Comparison of ENCODE assay signal across 8 cellular contexts in the genomic region with DNA sequence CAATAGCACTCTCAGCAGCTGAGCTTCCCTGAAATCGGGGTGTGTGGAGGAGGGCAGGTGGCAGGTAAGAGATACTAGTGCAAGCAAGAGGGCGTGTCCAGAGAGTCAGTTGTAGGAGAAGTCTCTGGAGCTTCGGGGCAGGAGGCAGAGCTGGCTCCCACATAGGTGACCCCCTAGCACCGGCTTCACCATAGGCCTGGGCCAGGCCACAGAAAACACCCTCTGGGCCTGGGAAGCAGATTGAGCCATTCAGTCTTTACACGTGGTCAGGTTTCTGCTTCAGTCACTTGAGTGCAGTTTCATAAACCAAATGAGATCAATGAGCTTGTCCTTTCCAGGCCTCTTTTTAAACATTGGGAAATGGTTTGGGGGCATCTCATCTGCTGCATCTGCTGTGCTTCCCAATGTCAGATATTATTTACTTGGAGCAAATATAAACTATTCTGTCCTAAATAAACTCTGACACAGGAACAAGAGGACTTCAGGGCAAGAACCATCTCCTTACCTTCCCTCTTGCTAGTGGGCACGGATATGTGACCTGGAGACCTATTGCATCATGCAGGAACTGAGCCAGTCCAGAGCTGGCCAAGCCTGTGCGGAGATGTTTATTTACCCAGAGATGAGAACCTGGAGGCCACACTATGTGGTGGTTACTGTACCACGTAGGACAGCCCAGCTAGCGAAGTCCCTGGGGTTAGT. TPM values are rescaled to one million over a fixed set of nuclear protein-coding genes. Genes with fewer than 3 reads are reported as not detected.
A peak's percentile ranks its signal among the peaks of the same experiment; 100 is the strongest.
DNase-seq lines count a peak whose midpoint lies in the region; ATAC-seq and TF ChIP-seq lines count a peak whose summit lies in the region.

No MANE protein-coding gene starts in this region.

- H3F3A ChIP-seq in GM23248 (ENCODE audit: insufficient read depth) = peaks cover 52% of the 10 kb centered on the region
- no peaks in the 10 kb centered on the region for H3F3A ChIP-seq in PC-3 (ENCODE audit: low read length, unreplicated experiment)

- no peak for TF ChIP-seq CTCF in PC-3 (conservative IDR thresholded peaks at IDR 0.05; ENCODE audit: low read depth, low read length)
- TF ChIP-seq CTCF in choroid plexus epithelial cell (conservative IDR thresholded peaks at IDR 0.05; ENCODE audit: low read depth, low read length) = no peak
- no peak for TF ChIP-seq CTCF in endothelial cell (IDR thresholded peaks at IDR 0.05; ENCODE audit: unreplicated experiment)

- H3K27me3 Mint-ChIP-seq in naive B cell (no peaks in the 10 kb centered on the region), endothelial cell (ENCODE audit: unreplicated experiment) (peaks cover 6% of the 10 kb centered on the region)

- H3K4me2 ChIP-seq in GM23248 (ENCODE audit: unreplicated experiment) (peak overlapping the region; percentile 90), PC-3 (ENCODE audit: low read length) (no peak overlapping the region)

- H3K27me3 ChIP-seq in GM23248 (replicated peaks; ENCODE audit: insufficient read depth) (no peaks in the 10 kb centered on the region), PC-3 (ENCODE audit: low read length) (no peaks in the 10 kb centered on the region)

- H3K4me3 Mint-ChIP-seq in naive B cell (peak overlapping the region in 7 of 8 donors; percentile 23 to 84 (median 73)), endothelial cell (ENCODE audit: unreplicated experiment) (no peak overlapping the region)

- no peaks in the 10 kb centered on the region for H3K36me3 ChIP-seq in GM23248 (ENCODE audit: low read depth)
- no peaks in the 10 kb centered on the region for H3K36me3 ChIP-seq in PC-3 (ENCODE audit: low read depth, low read length)

- WGBS in GM23248 (ENCODE audit: low coverage in 1 of 2, low lambda C conversion rate in 2 of 2, missing lambda C conversion rate in 2 of 2), 2 experiments = 26 to 36% methylated on average over 9 of the region's 9 CpGs

- DNase-seq in GM23248 = peak; percentile 60
- peak; percentile 66 for DNase-seq in PC-3
- peak; percentile 97 for DNase-seq in choroid plexus epithelial cell (ENCODE audit: low read depth)
- DNase-seq in naive B cell = no peak
- no peak for DNase-seq in NCI-H1694 (lab: John Stamatoyannopoulos, UW)
- no peak for DNase-seq in GF-D8 (lab: John Stamatoyannopoulos, UW)
- DNase-seq in endothelial cell (ENCODE audit: low spot score) = no peak

- peak overlapping the region; percentile 100 for H3K27ac ChIP-seq in GM23248
- 0 out of 2 replicates have a peak overlapping the region, but pooled peaks have one; percentile 2 for H3K27ac ChIP-seq in PC-3 (ENCODE audit: low read length)

- H3K36me3 Mint-ChIP-seq in naive B cell (peaks cover 5 to 6% of the 10 kb centered on the region in 2 donors), endothelial cell (ENCODE audit: low read depth, unreplicated experiment) (no peaks in the 10 kb centered on the region)

- H3K9ac ChIP-seq in GM23248 (peak overlapping the region; percentile 96), PC-3 (ENCODE audit: low read length) (no peak overlapping the region)

- H3K4me3 ChIP-seq in GM23248 (no peak overlapping the region), PC-3 (ENCODE audit: low read length) (no peak overlapping the region), choroid plexus epithelial cell (ENCODE audit: low read depth, low read length) (no peak overlapping the region)

- H3K4me1 ChIP-seq in GM23248 (ENCODE audit: insufficient read depth) (peaks cover 60% of the 10 kb centered on the region), PC-3 (ENCODE audit: insufficient read depth, low read length) (peaks cover 32% of the 10 kb centered on the region)

- H3K9me3 ChIP-seq in GM23248 (ENCODE audit: low read depth) = no peaks in the 10 kb centered on the region
- H3K9me3 ChIP-seq in PC-3 (ENCODE audit: low read length) = no peaks in the 10 kb centered on the region

- no peaks in the 10 kb centered on the region for H4K20me1 ChIP-seq in GM23248 (ENCODE audit: insufficient read depth)
- no peaks in the 10 kb centered on the region for H4K20me1 ChIP-seq in PC-3 (ENCODE audit: low read length)

- H3K27ac Mint-ChIP-seq in naive B cell (peak overlapping the region; percentile 80 to 99 (median 92)), endothelial cell (ENCODE audit: unreplicated experiment) (no peak overlapping the region)

- H3K79me2 ChIP-seq in GM23248 (ENCODE audit: insufficient read depth) (no peaks in the 10 kb centered on the region), PC-3 (ENCODE audit: low read length) (no peaks in the 10 kb centered on the region)

- CTCF ChIA-PET in PC-3 (lab: Charles Lee) = no interaction called here

- H2AFZ ChIP-seq in GM23248 (no peak overlapping the region), PC-3 (ENCODE audit: low read length) (no peak overlapping the region)

- H3K9me2 ChIP-seq in GM23248 (ENCODE audit: insufficient read depth) (no peaks in the 10 kb centered on the region), PC-3 (replicated peaks; ENCODE audit: low read length) (no peaks in the 10 kb centered on the region)

- in situ Hi-C loops in GM23248 (cut with MboI) = no loop called here

- H3K9me3 Mint-ChIP-seq in naive B cell (no peaks in the 10 kb centered on the region), endothelial cell (ENCODE audit: unreplicated experiment) (no peaks in the 10 kb centered on the region)

- intact Hi-C loops in PC-3 (cut with micrococcal nuclease) = no loop called here

- BruUV-seq in PC-3 (replicated peaks; lab: Mats Ljungman, UMichigan) = no TSS peak

- peaks cover 72 to 90% (median 83%) of the 10 kb centered on the region in 3 donors for H3K4me1 Mint-ChIP-seq in naive B cell
- H3K4me1 Mint-ChIP-seq in endothelial cell (ENCODE audit: unreplicated experiment) = peaks cover 21% of the 10 kb centered on the region

- POLR2A ChIA-PET in PC-3 (lab: Charles Lee; ENCODE audit: unreplicated experiment) = no interaction called here

- ATAC-seq in PC-3 (peak; percentile 76), naive B cell (ENCODE audit: low read depth in 2 of 2) (no peak), HG02885 (IDR thresholded peaks at IDR 0.05; ENCODE audit: poor library complexity, unreplicated experiment) (no peak)

RNA-seq across cellular contexts. Expression of gene CCR7, which starts 16.1 kb away (rescaled TPM):
- not detected in 2 replicates for total RNA-seq in GM23248 (2014; rRNA removed; shearing (Covaris generic))
- polyA plus RNA-seq in GM23248 (2016; fragmentation: Nextera tagmentation; extraction: Ambion mirVana) = 0.68 and 1.2 TPM in 2 replicates
- 0.12 TPM in 1 of 2 replicates, not detected in the other for total RNA-seq in PC-3 (2014; rRNA removed)
- polyA plus RNA-seq in naive B cell (ENCODE audit: low read depth in 6 of 6) = 100 to 1,000 TPM; 442 to 802 (median 622) TPM
- 0.51 TPM for total RNA-seq in endothelial cell (ENCODE audit: unreplicated experiment)

RNA-seq across cellular contexts. Expression of gene TNS4, which starts 47.7 kb away (rescaled TPM):
- total RNA-seq in GM23248 (2014; rRNA removed; shearing (Covaris generic)) = not detected in 2 replicates
- 0.20 and 0.44 TPM in 2 replicates for polyA plus RNA-seq in GM23248 (2016; fragmentation: Nextera tagmentation; extraction: Ambion mirVana)
- 127 and 128 TPM in 2 replicates for total RNA-seq in PC-3 (2014; rRNA removed)
- polyA plus RNA-seq in naive B cell (ENCODE audit: low read depth in 6 of 6) = not detected
- 0.08 TPM for total RNA-seq in endothelial cell (ENCODE audit: unreplicated experiment)

Comparison
In these comparisons a context has a peak if more than half of its experiments do, and no peak if none do; other contexts are left out.
1. DNase-seq: peak in GM23248 (single experiment), PC-3 (single experiment) and choroid plexus epithelial cell (single experiment); none in naive B cell (single experiment), NCI-H1694 (single experiment), GF-D8 (single experiment) and endothelial cell (single experiment).
2. RNA of gene TNS4, which starts 47.7 kb away (total RNA-seq): 127 to 128 TPM in PC-3; 0.08 TPM in endothelial cell (single experiment) and not detected in GM23248; every median in the first group is over 100 times any median in the second.